24 cellular contexts compared by ENCODE assay signal in genomic region chr4:125041372-125041930, GRCh38.
DNase-seq lines count a peak whose midpoint lies in the region; TF ChIP-seq lines count a peak whose summit lies in the region.
"Had no signal": no experiment of that assay in that cellular context is flagged by ENCODE, and none has a peak within 500 bp of the region (broad histone marks: within the 10 kb centered on the region; RNA-seq: fewer than 3 reads in every experiment).

No MANE protein-coding gene starts in this region.

- no peaks in the 10 kb centered on the region for H3K4me1 ChIP-seq in BE2C
- H3K4me1 ChIP-seq: heart right ventricle, left ventricle myocardium inferior, Peyer's patch had no signal

- in situ Hi-C loops in astrocyte of the spinal cord (cut with HindIII; ENCODE audit: low sequenced_read_pairs) = no loop called here

- H3K4me3 ChIP-seq in astrocyte of the spinal cord (ENCODE audit: low read depth, low read length) (no peak overlapping the region), BE2C (ENCODE audit: low read depth, low read length) (no peak overlapping the region)
- H3K4me3 ChIP-seq: heart right ventricle, left ventricle myocardium inferior, Peyer's patch had no signal

- no peaks in the 10 kb centered on the region for H3K36me3 ChIP-seq in BE2C
- H3K36me3 ChIP-seq: heart right ventricle, left ventricle myocardium inferior, Peyer's patch had no signal

- TF ChIP-seq CTCF in astrocyte of the spinal cord (IDR thresholded peaks at IDR 0.05; ENCODE audit: low read depth, low read length) (no peak), BE2C (IDR thresholded peaks at IDR 0.05; ENCODE audit: low read depth, low read length) (no peak)

- DNase-seq in HPDE6-E6E7 (ENCODE audit: extremely low spot score) (peak; percentile 8), astrocyte of the spinal cord (ENCODE audit: low read depth, low spot score) (peak; percentile 24), glomerular visceral epithelial cell (ENCODE audit: extremely low spot score) (peak; percentile 6), BE2C (no peak), activated gamma-delta T cell treated with Interleukin-2 at 50 U/mL for 16 hours (no peak)
- DNase-seq in stimulated activated CD4-positive, alpha-beta T cell treated with anti-CD3 and anti-CD28 coated beads, Interleukin-12 subunit alpha, Interleukin-12 subunit beta, amount 100 ng/mL, for 4 hours = no peak
- DNase-seq in central memory CD4-positive, alpha-beta T cell = no peak
- DNase-seq: activated CD4-positive, alpha-beta T cell treated with anti-CD3 and anti-CD28 coated beads for 48 hours; activated naive CD4-positive, alpha-beta T cell; activated T-cell treated with anti-CD3 and anti-CD28 coated beads, Interleukin-2, amount 50 U/mL, for 4 hours; CD8-positive, alpha-beta memory T cell; DMS53; GF-D8; heart right ventricle; Kasumi-1; left ventricle myocardium inferior; midbrain; naive thymus-derived CD8-positive, alpha-beta T cell; NCI-H1694; NCI-H2171; Peyer's patch; right cardiac atrium; stimulated activated CD4-positive, alpha-beta T cell treated with anti-CD3 and anti-CD28 coated beads, Interleukin-15, amount 100 ng/mL, for 24 hours; T-helper 17 cell had no signal

- H3K27me3 ChIP-seq in BE2C = no peaks in the 10 kb centered on the region
- H3K27me3 ChIP-seq: heart right ventricle, Peyer's patch had no signal

- no peaks in the 10 kb centered on the region for H3K9me3 ChIP-seq in BE2C
- H3K9me3 ChIP-seq: left ventricle myocardium inferior, Peyer's patch had no signal

Comparison
In these comparisons a context has a peak if more than half of its experiments do, and no peak if none do; other contexts are left out.
1. DNase-seq: peak in HPDE6-E6E7 (single experiment), astrocyte of the spinal cord (single experiment) and glomerular visceral epithelial cell (single experiment); none in BE2C (single experiment), stimulated activated CD4-positive, alpha-beta T cell treated with anti-CD3 and anti-CD28 coated beads, Interleukin-12 subunit alpha, Interleukin-12 subunit beta, amount 100 ng/mL, for 4 hours (single experiment), central memory CD4-positive, alpha-beta T cell (single experiment) and activated gamma-delta T cell treated with Interleukin-2 at 50 U/mL for 16 hours (single experiment).